In the genomic region with DNA sequence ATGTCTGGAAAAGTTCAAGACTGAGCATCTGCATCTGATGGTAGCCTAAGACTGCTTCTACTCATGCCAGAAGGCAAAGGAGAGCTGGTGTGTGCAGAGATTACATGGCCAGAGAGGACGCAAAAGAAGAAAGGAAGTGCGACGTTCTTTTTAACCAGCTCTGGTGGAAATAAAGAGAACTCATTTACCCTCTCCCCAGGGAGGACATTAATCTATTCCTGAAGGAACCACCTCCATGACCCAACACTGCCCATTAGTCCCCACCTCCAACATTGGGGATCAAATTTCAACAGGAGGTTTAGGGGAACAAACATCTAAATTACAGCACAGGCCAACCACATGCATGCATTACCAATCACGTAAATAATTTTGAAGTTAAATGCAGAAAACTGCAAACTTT, we compare ENCODE assay signal across 9 cellular contexts. TPM values are rescaled to one million over a fixed set of nuclear protein-coding genes. Genes with fewer than 3 reads are reported as not detected.
DNase-seq lines count a peak whose midpoint lies in the region; ATAC-seq, FAIRE-seq and TF ChIP-seq lines count a peak whose summit lies in the region.
"Had no signal": no experiment of that assay in that cellular context is flagged by ENCODE, and none has a peak within 500 bp of the region (broad histone marks: within the 10 kb centered on the region; RNA-seq: fewer than 3 reads in every experiment).

No MANE protein-coding gene starts in this region.

- peak overlapping the region; percentile 97 for H3K4me3 ChIP-seq in left ventricle myocardium inferior
- peak overlapping the region in 1 of 2 donors; percentile 82 for H3K4me3 ChIP-seq in right atrium auricular region

- TF ChIP-seq POLR2A in GM12892 (IDR thresholded peaks at IDR 0.05; ENCODE audit: low read depth, low read length), result no peak

- H3K27me3 Mint-ChIP-seq in activated CD4-positive, alpha-beta memory T cell treated with anti-CD3 and anti-CD28 coated beads, Interleukin-2, amount 10 ng/mL, durations not matched to agents 7 days and 5 days, result no peaks in the 10 kb centered on the region
- H3K27me3 Mint-ChIP-seq in immature natural killer cell (ENCODE audit: low read depth in 3 of 3), result peaks cover 9 to 19% (median 13%) of the 10 kb centered on the region in 3 donors

- CTCF ChIA-PET in activated CD4-positive, alpha-beta memory T cell treated with anti-CD3 and anti-CD28 coated beads, Interleukin-2, amount 10 ng/mL, durations not matched to agents 7 days and 5 days (lab: Charles Lee), result interaction anchor here (0.7 to 5.7 kb wide), 6 partner anchors 10 to 470 kb away, joined by 5 to 77 read pairs (median 12); partner anchors contain the start of gene STAG1

- peaks cover 29% of the 10 kb centered on the region for H3K36me3 Mint-ChIP-seq in activated CD4-positive, alpha-beta memory T cell treated with anti-CD3 and anti-CD28 coated beads, Interleukin-2, amount 10 ng/mL, durations not matched to agents 7 days and 5 days (ENCODE audit: low read depth)
- H3K36me3 Mint-ChIP-seq in immature natural killer cell, result peaks cover 3 to 24% (median 4%) of the 10 kb centered on the region in 3 donors

- POLR2A ChIA-PET in activated CD4-positive, alpha-beta memory T cell treated with anti-CD3 and anti-CD28 coated beads, Interleukin-2, amount 10 ng/mL, durations not matched to agents 7 days and 5 days (lab: Charles Lee), result interaction anchor here (1.5 to 7.9 kb wide), 8 partner anchors 10 to 665 kb away, joined by 3 to 132 read pairs (median 32); partner anchors contain the start of genes MSL2 and STAG1

- H3K4me1 Mint-ChIP-seq in activated CD4-positive, alpha-beta memory T cell treated with anti-CD3 and anti-CD28 coated beads, Interleukin-2, amount 10 ng/mL, durations not matched to agents 7 days and 5 days, result peaks cover 56% of the 10 kb centered on the region
- H3K4me1 Mint-ChIP-seq in immature natural killer cell, result peaks cover 39 to 65% of the 10 kb centered on the region in 2 donors

- peak overlapping the region; percentile 97 for H3K4me3 Mint-ChIP-seq in activated CD4-positive, alpha-beta memory T cell treated with anti-CD3 and anti-CD28 coated beads, Interleukin-2, amount 10 ng/mL, durations not matched to agents 7 days and 5 days
- H3K4me3 Mint-ChIP-seq in immature natural killer cell, result peak overlapping the region; percentile 92 to 99 (median 95)

- H3K4me1 ChIP-seq in left ventricle myocardium inferior (peaks cover 58% of the 10 kb centered on the region), right atrium auricular region (peaks cover 0 to 25% of the 10 kb centered on the region in 2 donors)

- H3K27ac Mint-ChIP-seq in activated CD4-positive, alpha-beta memory T cell treated with anti-CD3 and anti-CD28 coated beads, Interleukin-2, amount 10 ng/mL, durations not matched to agents 7 days and 5 days, result peak overlapping the region; percentile 98
- H3K27ac Mint-ChIP-seq in immature natural killer cell, result peak overlapping the region; percentile 92 to 99 (median 98)

- TF ChIP-seq CTCF in left ventricle myocardium inferior (IDR thresholded peaks at IDR 0.05; ENCODE audit: borderline replicate concordance), result no peak
- TF ChIP-seq CTCF in right atrium auricular region (IDR thresholded peaks at IDR 0.05), result no peak

- H3K9me3 ChIP-seq in left ventricle myocardium inferior (replicated peaks) (peaks cover 6% of the 10 kb centered on the region), right atrium auricular region (no peaks in the 10 kb centered on the region)

- intact Hi-C loops in left ventricle myocardium inferior (cut with micrococcal nuclease), result loop anchor here (10.0 kb wide), 1 partner anchor 74 kb away; no protein-coding TSS in a partner anchor

- DNase-seq in left ventricle myocardium inferior, result no peak
- DNase-seq in right atrium auricular region (ENCODE audit: low spot score), result no peak
- no peak for DNase-seq in activated CD4-positive, alpha-beta memory T cell treated with anti-CD3 and anti-CD28 coated beads, Interleukin-2, amount 10 ng/mL, durations not matched to agents 7 days and 5 days
- no peak for DNase-seq in immature natural killer cell
- no peak for DNase-seq in GM12892 (ENCODE audit: insufficient read length)
- no peak for DNase-seq in NCI-H2171 (lab: John Stamatoyannopoulos, UW)
- DNase-seq in ureter (ENCODE audit: low spot score), result no peak

- H3K36me3 ChIP-seq in left ventricle myocardium inferior (no peaks in the 10 kb centered on the region), right atrium auricular region (no peaks in the 10 kb centered on the region)

- no peak for ATAC-seq in HG03196 (IDR thresholded peaks at IDR 0.05; ENCODE audit: unreplicated experiment)

- H3K27ac ChIP-seq in left ventricle myocardium inferior (replicated peaks), result peak overlapping the region; percentile 96
- H3K27ac ChIP-seq in right atrium auricular region, result no peak overlapping the region

- H3K9me3 Mint-ChIP-seq in activated CD4-positive, alpha-beta memory T cell treated with anti-CD3 and anti-CD28 coated beads, Interleukin-2, amount 10 ng/mL, durations not matched to agents 7 days and 5 days, result peaks cover 3% of the 10 kb centered on the region
- H3K9me3 Mint-ChIP-seq in immature natural killer cell, result no peaks in the 10 kb centered on the region

- FAIRE-seq in GM12892 (lab: Jason Lieb, UNC), result no peak
- FAIRE-seq: GM18507 had no signal

- H3K27me3 ChIP-seq in left ventricle myocardium inferior (ENCODE audit: low read depth) (no peaks in the 10 kb centered on the region), right atrium auricular region (no peaks in the 10 kb centered on the region)

RNA-seq across cellular contexts. Expression of gene NCK1, which starts 1.5 kb away (rescaled TPM):
- total RNA-seq in left ventricle myocardium inferior (23.6 TPM), right atrium auricular region (10 to 100 TPM; 21.5 to 22.0 TPM), ureter (42.0 TPM)
- total RNA-seq in activated CD4-positive, alpha-beta memory T cell treated with anti-CD3 and anti-CD28 coated beads, Interleukin-2, amount 10 ng/mL, durations not matched to agents 7 days and 5 days, result 10 to 100 TPM; 50.8 to 51.3 TPM
- polyA plus RNA-seq in immature natural killer cell, result 10 to 100 TPM; 46.2 to 68.9 (median 46.3) TPM
- 18.2 TPM for polyA plus RNA-seq in GM12892 (2012; ENCODE audit: missing spikeins)

RNA-seq across cellular contexts. Expression of gene SLC35G2, which starts 41.6 kb away (rescaled TPM):
- total RNA-seq in left ventricle myocardium inferior, result 2.6 TPM
- 1 to 10 TPM; 6.0 to 8.7 TPM for total RNA-seq in right atrium auricular region
- total RNA-seq in activated CD4-positive, alpha-beta memory T cell treated with anti-CD3 and anti-CD28 coated beads, Interleukin-2, amount 10 ng/mL, durations not matched to agents 7 days and 5 days, result under 1 TPM; 0.80 to 0.83 TPM
- under 1 TPM in 1 of 3 donors, not detected in 2; 0.09 TPM for polyA plus RNA-seq in immature natural killer cell
- polyA plus RNA-seq in GM12892 (2012; ENCODE audit: missing spikeins), result 1.6 TPM
- total RNA-seq in ureter, result 4.0 TPM
